In the genomic region with DNA sequence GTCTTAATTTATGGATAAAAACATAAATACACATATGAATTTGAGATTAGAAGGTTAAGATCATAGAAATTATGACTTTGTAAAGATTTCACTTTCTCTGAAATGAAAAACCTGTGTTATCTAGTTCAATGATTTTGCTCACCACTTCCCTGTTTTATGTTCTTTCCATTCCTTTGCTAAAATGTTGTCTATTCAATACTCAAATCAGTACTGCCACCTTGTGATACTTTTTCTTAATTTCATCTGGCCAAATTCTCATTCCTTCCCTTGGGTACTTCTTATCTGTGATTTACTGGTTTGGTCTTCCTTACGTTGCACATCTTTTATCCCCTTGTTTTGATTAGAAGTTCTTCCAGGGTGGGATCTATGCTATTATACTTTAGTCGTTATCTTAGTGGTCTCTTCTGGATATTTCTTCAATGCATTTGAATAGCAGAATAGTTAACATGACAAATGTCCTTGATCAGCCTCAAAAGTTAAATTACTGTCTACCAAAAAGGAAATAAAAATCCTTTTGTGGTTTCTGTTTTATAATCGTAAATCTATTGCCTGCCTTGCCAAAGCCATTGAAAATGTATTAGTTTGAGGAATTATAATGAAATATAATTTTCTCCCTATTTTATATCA, we compare ENCODE assay signal across 8 cellular contexts.
DNase-seq lines count a peak whose midpoint lies in the region; ATAC-seq and TF ChIP-seq lines count a peak whose summit lies in the region.

No MANE protein-coding gene starts in this region.

- no peak overlapping the region for H3K4me3 ChIP-seq in AG10803 (ENCODE audit: low read length)
- no peak overlapping the region for H3K4me3 ChIP-seq in adrenal gland
- no peak overlapping the region for H3K4me3 ChIP-seq in left lung
- H3K4me3 ChIP-seq in sigmoid colon = no peak overlapping the region

- H3K9me3 ChIP-seq in adrenal gland (replicated peaks in 1 of 3) (no peaks in the 10 kb centered on the region), left lung (no peaks in the 10 kb centered on the region), sigmoid colon (no peaks in the 10 kb centered on the region)

- H3K4me1 ChIP-seq in adrenal gland (replicated peaks in 1 of 2) (peaks cover 0 to 6% of the 10 kb centered on the region in 2 donors), left lung (no peaks in the 10 kb centered on the region), sigmoid colon (peaks cover 0 to 5% (median 0%) of the 10 kb centered on the region in 4 donors)

- intact Hi-C loops in adrenal gland (cut with DNase I) (loop anchor here (5.0 to 10.0 kb wide), 2 partner anchors 250 to 358 kb away; no protein-coding TSS in a partner anchor), left lung (cut with DNase I) (loop anchor here in 1 of 2 donors (5.0 to 10.0 kb wide), 2 partner anchors 250 to 358 kb away; no protein-coding TSS in a partner anchor), sigmoid colon (cut with DNase I) (loop anchor here (5.0 kb wide), 1 partner anchor 245 kb away; a partner anchor contains a TSS)

- TF ChIP-seq CTCF in AG10803 (conservative IDR thresholded peaks at IDR 0.05; ENCODE audit: low read length) (peak; percentile 71), adrenal gland (IDR thresholded peaks at IDR 0.05) (peak; percentile 16 to 59 (median 44)), left lung (IDR thresholded peaks at IDR 0.05) (peak in 1 of 2 donors; percentile 21), sigmoid colon (IDR thresholded peaks at IDR 0.05) (no peak)

- H3K36me3 ChIP-seq in adrenal gland (replicated peaks in 1 of 2) (no peaks in the 10 kb centered on the region), left lung (no peaks in the 10 kb centered on the region), sigmoid colon (no peaks in the 10 kb centered on the region)

- H3K27me3 ChIP-seq in adrenal gland (no peaks in the 10 kb centered on the region), left lung (no peaks in the 10 kb centered on the region), sigmoid colon (no peaks in the 10 kb centered on the region)

- WGBS in adrenal gland, 4 donors = 8 to 12% (median 11%) methylated on average over 3 of the region's 3 CpGs
- WGBS in sigmoid colon, 2 donors = 41% methylated on average over 3 of the region's 3 CpGs

- H3K27ac ChIP-seq in adrenal gland (no peak overlapping the region), left lung (no peak overlapping the region), sigmoid colon (no peak overlapping the region)

- TF ChIP-seq POLR2A in adrenal gland (IDR thresholded peaks at IDR 0.05) (no peak), sigmoid colon (IDR thresholded peaks at IDR 0.05) (no peak)

- DNase-seq in AG10803 (ENCODE audit: low read depth) = peak; percentile 34
- peak; percentile 48 for DNase-seq in M059J (ENCODE audit: low read depth)
- DNase-seq in adrenal gland = no peak
- DNase-seq in left lung = no peak
- no peak for DNase-seq in sigmoid colon
- DNase-seq in central memory CD4-positive, alpha-beta T cell = no peak

- ATAC-seq in GM18907 (IDR thresholded peaks at IDR 0.05; ENCODE audit: unreplicated experiment) = peak; percentile 53
- ATAC-seq in left lung = peak; percentile 37
- ATAC-seq in GM21528 (IDR thresholded peaks at IDR 0.05; ENCODE audit: low FRiP score, unreplicated experiment) = no peak

- no peak for TF ChIP-seq EP300 in sigmoid colon (IDR thresholded peaks at IDR 0.05)

Comparison
In these comparisons a context has a peak if more than half of its experiments do, and no peak if none do; other contexts are left out.
1. DNase-seq: peak in AG10803 (single experiment) and M059J (single experiment); none in adrenal gland (0 of 7), left lung (0 of 2), sigmoid colon (single experiment) and central memory CD4-positive, alpha-beta T cell (single experiment).
2. CTCF ChIP-seq: peak in AG10803 (single experiment) and adrenal gland (6 of 6); none in sigmoid colon (0 of 4).